ENCODE assay signal across 1 cellular context in the genomic region with DNA sequence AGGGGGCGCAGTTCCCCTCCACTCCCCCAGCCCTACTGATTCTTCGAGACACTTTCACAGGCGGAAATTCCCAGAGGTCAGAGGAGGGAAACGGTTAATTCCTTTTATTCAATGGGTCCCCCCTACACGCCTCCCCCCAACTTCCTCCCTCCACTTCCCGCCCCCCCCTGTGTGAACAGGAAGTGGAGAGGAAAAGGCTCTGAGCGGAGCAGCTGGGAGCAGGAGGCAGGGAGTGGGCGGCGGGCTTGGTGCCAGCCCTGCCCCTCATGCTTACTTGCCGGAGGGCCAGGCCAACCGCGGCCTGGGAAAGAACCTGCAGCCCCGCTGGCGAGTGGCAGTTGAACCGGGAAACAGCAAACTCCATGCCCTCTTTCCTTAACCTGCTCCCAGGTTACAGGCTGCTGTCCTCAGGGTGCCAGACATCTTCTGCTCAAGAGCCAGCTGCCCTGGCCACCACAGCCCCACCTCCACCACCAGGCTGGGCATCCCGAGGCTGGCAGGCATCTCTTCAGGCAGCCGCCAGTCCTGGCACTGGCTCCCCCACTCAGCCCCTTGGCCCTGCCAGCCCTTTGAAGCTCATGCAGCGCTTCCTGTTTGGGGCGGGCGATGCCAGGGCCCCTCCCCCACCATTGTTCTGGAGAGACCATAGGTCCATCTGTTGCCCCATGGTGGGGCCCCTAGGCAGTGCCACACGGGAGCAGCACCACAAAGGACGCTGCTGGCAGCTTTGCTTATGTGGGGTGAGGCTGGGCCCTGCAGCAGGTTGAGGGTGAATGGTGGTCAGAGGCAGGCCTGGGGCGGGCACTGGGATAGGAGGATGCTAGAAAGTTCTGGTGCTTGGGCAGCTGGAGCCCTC.
TF ChIP-seq lines count a peak whose summit lies in the region.

No MANE protein-coding gene starts in this region.

TF ChIP-seq in K562, 482 proteins besides CTCF, POLR2A, EP300 and RAD21:
- TF ChIP-seq PCBP2 (IDR thresholded peaks at IDR 0.05; ENCODE audit: low read depth, low read length, poor library complexity, severe bottlenecking) (no peak), ETV6 (IDR thresholded peaks at IDR 0.05; ENCODE audit: borderline replicate concordance in 1 of 2, low read depth in 2 of 2, low read length in 1 of 2) (peak; percentile 93 to 94), ETV6 (CRISPR knock-in tag; IDR thresholded peaks at IDR 0.05; ENCODE audit: borderline replicate concordance) (no peak), POLR2B (IDR thresholded peaks at IDR 0.05; ENCODE audit: low read depth, partially characterized antibody) (no peak), CSDE1 (IDR thresholded peaks at IDR 0.05) (no peak), VEZF1 (CRISPR knock-in tag; IDR thresholded peaks at IDR 0.05) (peak; percentile 69), NFIC (IDR thresholded peaks at IDR 0.05) (peak; percentile 41; the same call in 1 of the 2 replicates), RAD51 (IDR thresholded peaks at IDR 0.05; ENCODE audit: borderline replicate concordance, low read depth) (no peak), MYC (IDR thresholded peaks at IDR 0.05; ENCODE audit: low read depth, low read length) (no peak), MYC (CRISPR knock-in tag; IDR thresholded peaks at IDR 0.05; ENCODE audit: borderline replicate concordance, low read depth) (no peak), GABPA (tag; conservative IDR thresholded peaks at IDR 0.05; ENCODE audit: low read depth) (peak; percentile 70), TSC22D4 (tag; IDR thresholded peaks at IDR 0.05) (no peak), PRPF4 (IDR thresholded peaks at IDR 0.05; ENCODE audit: insufficient read depth, low read depth, low read length, poor library complexity, severe bottlenecking) (no peak), STAT6 (CRISPR knock-in tag; IDR thresholded peaks at IDR 0.05) (no peak), ZNF165 (CRISPR knock-in tag; IDR thresholded peaks at IDR 0.05; ENCODE audit: borderline replicate concordance) (no peak), TFAP4 (CRISPR knock-in tag; IDR thresholded peaks at IDR 0.05; ENCODE audit: borderline replicate concordance) (peak; percentile 39; the same call in 1 of the 2 replicates), ZNF740 (CRISPR knock-in tag; IDR thresholded peaks at IDR 0.05) (peak; percentile 58; the same call in 1 of the 2 replicates), ZNF740 (tag; IDR thresholded peaks at IDR 0.05) (0 out of 4 replicates have a peak, but pooled peaks of 1 of the 2 experiments have one; percentile 23), SPI1 (IDR thresholded peaks at IDR 0.05; ENCODE audit: borderline replicate concordance, low read depth, low read length) (peak; percentile 75; the same call in 1 of the 2 replicates), PHB2 (IDR thresholded peaks at IDR 0.05; ENCODE audit: low read depth) (no peak), POLR2G (IDR thresholded peaks at IDR 0.05; ENCODE audit: low read depth, low read length) (peak; percentile 53), EGR1 (conservative IDR thresholded peaks at IDR 0.05) (peak; percentile 60; the same call in 1 of the 2 replicates), POLR3G (IDR thresholded peaks at IDR 0.05; ENCODE audit: extremely low read depth, insufficient read length, insufficient replicate concordance) (no peak), GTF2A2 (tag; IDR thresholded peaks at IDR 0.05) (no peak)
- TF ChIP-seq, protein P1, sequence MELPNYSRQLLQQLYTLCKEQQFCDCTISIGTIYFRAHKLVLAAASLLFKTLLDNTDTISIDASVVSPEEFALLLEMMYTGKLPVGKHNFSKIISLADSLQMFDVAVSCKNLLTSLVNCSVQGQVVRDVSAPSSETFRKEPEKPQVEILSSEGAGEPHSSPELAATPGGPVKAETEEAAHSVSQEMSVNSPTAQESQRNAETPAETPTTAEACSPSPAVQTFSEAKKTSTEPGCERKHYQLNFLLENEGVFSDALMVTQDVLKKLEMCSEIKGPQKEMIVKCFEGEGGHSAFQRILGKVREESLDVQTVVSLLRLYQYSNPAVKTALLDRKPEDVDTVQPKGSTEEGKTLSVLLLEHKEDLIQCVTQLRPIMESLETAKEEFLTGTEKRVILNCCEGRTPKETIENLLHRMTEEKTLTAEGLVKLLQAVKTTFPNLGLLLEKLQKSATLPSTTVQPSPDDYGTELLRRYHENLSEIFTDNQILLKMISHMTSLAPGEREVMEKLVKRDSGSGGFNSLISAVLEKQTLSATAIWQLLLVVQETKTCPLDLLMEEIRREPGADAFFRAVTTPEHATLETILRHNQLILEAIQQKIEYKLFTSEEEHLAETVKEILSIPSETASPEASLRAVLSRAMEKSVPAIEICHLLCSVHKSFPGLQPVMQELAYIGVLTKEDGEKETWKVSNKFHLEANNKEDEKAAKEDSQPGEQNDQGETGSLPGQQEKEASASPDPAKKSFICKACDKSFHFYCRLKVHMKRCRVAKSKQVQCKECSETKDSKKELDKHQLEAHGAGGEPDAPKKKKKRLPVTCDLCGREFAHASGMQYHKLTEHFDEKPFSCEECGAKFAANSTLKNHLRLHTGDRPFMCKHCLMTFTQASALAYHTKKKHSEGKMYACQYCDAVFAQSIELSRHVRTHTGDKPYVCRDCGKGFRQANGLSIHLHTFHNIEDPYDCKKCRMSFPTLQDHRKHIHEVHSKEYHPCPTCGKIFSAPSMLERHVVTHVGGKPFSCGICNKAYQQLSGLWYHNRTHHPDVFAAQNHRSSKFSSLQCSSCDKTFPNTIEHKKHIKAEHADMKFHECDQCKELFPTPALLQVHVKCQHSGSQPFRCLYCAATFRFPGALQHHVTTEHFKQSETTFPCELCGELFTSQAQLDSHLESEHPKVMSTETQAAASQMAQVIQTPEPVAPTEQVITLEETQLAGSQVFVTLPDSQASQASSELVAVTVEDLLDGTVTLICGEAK (IDR thresholded peaks at IDR 0.05): peak; percentile 58
- TF ChIP-seq, protein P1 (CRISPR knock-in tag; IDR thresholded peaks at IDR 0.05): no peak
